ENCODE assay signal across 10 cellular contexts in the genomic region with DNA sequence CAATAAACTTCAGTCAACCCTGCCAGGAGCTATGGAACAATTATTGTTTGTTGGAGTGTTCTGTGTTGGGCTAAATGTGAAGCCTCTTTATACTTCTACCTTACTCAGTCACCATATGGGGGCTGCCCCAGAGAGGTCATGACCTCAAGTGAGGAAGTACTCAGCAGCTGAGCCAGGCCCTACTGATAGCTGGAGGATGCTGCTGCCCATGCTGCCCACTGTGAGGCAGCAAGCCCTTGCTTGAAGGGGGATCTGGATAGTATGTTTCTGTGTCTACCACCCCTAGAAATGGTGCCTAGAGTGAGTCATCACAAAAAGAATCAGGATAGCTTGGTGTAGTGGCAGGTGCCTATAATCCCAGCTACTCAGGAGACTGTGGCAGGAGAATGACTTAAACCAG. TPM values are rescaled to one million over a fixed set of nuclear protein-coding genes. Genes with fewer than 3 reads are reported as not detected.
DNase-seq lines count a peak whose midpoint lies in the region; ATAC-seq and TF ChIP-seq lines count a peak whose summit lies in the region.
"Had no signal": no experiment of that assay in that cellular context is flagged by ENCODE, and none has a peak within 500 bp of the region (broad histone marks: within the 10 kb centered on the region; RNA-seq: fewer than 3 reads in every experiment).

No MANE protein-coding gene starts in this region.

- no peak overlapping the region for H3K4me3 ChIP-seq in lower lobe of right lung

- H3K27ac Mint-ChIP-seq in T-helper 2 cell treated with Interferon-gamma antibody and Interleukin-4, amounts not matched to agents 5 μg/mL and 100 μg/mL, for 36 hours, result no peak overlapping the region

- intact Hi-C loops in lower lobe of right lung (cut with DNase I) (no loop called here), head of caudate nucleus (cut with DNase I) (loop anchor here (10.0 kb wide), 1 partner anchor 114 kb away; no protein-coding TSS in a partner anchor)

- peaks cover 6% of the 10 kb centered on the region for H3K36me3 Mint-ChIP-seq in T-helper 2 cell treated with Interferon-gamma antibody and Interleukin-4, amounts not matched to agents 5 μg/mL and 100 μg/mL, for 36 hours (ENCODE audit: low read depth)

- no peak for TF ChIP-seq CTCF in lower lobe of right lung (IDR thresholded peaks at IDR 0.05)

- H3K9me3 ChIP-seq in lower lobe of right lung, result no peaks in the 10 kb centered on the region

- H3K9me3 Mint-ChIP-seq in T-helper 2 cell treated with Interferon-gamma antibody and Interleukin-4, amounts not matched to agents 5 μg/mL and 100 μg/mL, for 36 hours, result no peaks in the 10 kb centered on the region

- peak overlapping the region; percentile 77 for H3K27ac ChIP-seq in lower lobe of right lung

- H3K27me3 ChIP-seq in lower lobe of right lung (ENCODE audit: low read depth), result no peaks in the 10 kb centered on the region

- ATAC-seq in GM18508 (IDR thresholded peaks at IDR 0.05; ENCODE audit: insufficient read depth, unreplicated experiment) (peak; percentile 49), GM21529 (IDR thresholded peaks at IDR 0.05; ENCODE audit: unreplicated experiment) (peak; percentile 54), HG03565 (IDR thresholded peaks at IDR 0.05; ENCODE audit: unreplicated experiment) (peak; percentile 31), lower lobe of right lung (no peak)
- ATAC-seq: left cardiac atrium had no signal

- peaks cover 14% of the 10 kb centered on the region for H3K4me1 Mint-ChIP-seq in T-helper 2 cell treated with Interferon-gamma antibody and Interleukin-4, amounts not matched to agents 5 μg/mL and 100 μg/mL, for 36 hours (ENCODE audit: low read depth)

- H3K36me3 ChIP-seq in lower lobe of right lung, result no peaks in the 10 kb centered on the region

- H3K4me3 Mint-ChIP-seq in T-helper 2 cell treated with Interferon-gamma antibody and Interleukin-4, amounts not matched to agents 5 μg/mL and 100 μg/mL, for 36 hours, result no peak overlapping the region

- DNase-seq in lower lobe of right lung (no peak), NCI-H1694 treated with DMSO at 0.1 percent for 48 hours (lab: John Stamatoyannopoulos, UW) (no peak), head of caudate nucleus (no peak)
- DNase-seq in T-helper 2 cell treated with Interferon-gamma antibody and Interleukin-4, amounts not matched to agents 5 μg/mL and 100 μg/mL, for 36 hours (ENCODE audit: low spot score), result no peak
- DNase-seq in stimulated activated CD4-positive, alpha-beta T cell treated with anti-CD3 and anti-CD28 coated beads, Interleukin-2, amount 100 ng/mL, for 48 hours, result no peak
- DNase-seq: left cardiac atrium, NCI-H146 had no signal

- no peaks in the 10 kb centered on the region for H3K27me3 Mint-ChIP-seq in T-helper 2 cell treated with Interferon-gamma antibody and Interleukin-4, amounts not matched to agents 5 μg/mL and 100 μg/mL, for 36 hours (ENCODE audit: low read depth)

- peaks cover 47% of the 10 kb centered on the region for H3K4me1 ChIP-seq in lower lobe of right lung

RNA-seq across cellular contexts. Expression of gene RPL24, which starts 4.5 kb away (rescaled TPM):
- 793 TPM for total RNA-seq in lower lobe of right lung

RNA-seq across cellular contexts. Expression of gene ZBTB11, which starts 14.0 kb away (rescaled TPM):
- 23.5 TPM for total RNA-seq in lower lobe of right lung

RNA-seq across cellular contexts. Expression of gene CEP97, which starts 33.4 kb away (rescaled TPM):
- total RNA-seq in lower lobe of right lung, result 8.0 TPM

Comparison
In these comparisons a context has a peak if more than half of its experiments do, and no peak if none do; other contexts are left out.
1. ATAC-seq: peak in GM18508 (single experiment), GM21529 (single experiment) and HG03565 (single experiment); none in lower lobe of right lung (0 of 2).